12 cellular contexts compared by ENCODE assay signal in genomic region chr4:124061413-124061812, GRCh38.
DNase-seq lines count a peak whose midpoint lies in the region; ATAC-seq, FAIRE-seq and TF ChIP-seq lines count a peak whose summit lies in the region.
"Had no signal": no experiment of that assay in that cellular context is flagged by ENCODE, and none has a peak within 500 bp of the region (broad histone marks: within the 10 kb centered on the region; RNA-seq: fewer than 3 reads in every experiment).

No MANE protein-coding gene starts in this region.

- no peaks in the 10 kb centered on the region for H3K36me3 ChIP-seq in astrocyte (ENCODE audit: insufficient read depth, low read length)

- H3K4me3 ChIP-seq in astrocyte (ENCODE audit: insufficient read depth, low read depth, low read length) = no peak overlapping the region

- no peaks in the 10 kb centered on the region for H3K27me3 Mint-ChIP-seq in astrocyte (ENCODE audit: low read depth, unreplicated experiment)
- H3K27me3 Mint-ChIP-seq: activated naive CD8-positive, alpha-beta T cell treated with anti-CD3 and anti-CD28 coated beads, Interleukin-2, amount 50 U/mL, for 24 hours had no signal

- intact Hi-C loops in Right ventricle myocardium superior (cut with DNase I) = no loop called here

- no peak overlapping the region for H3K27ac Mint-ChIP-seq in astrocyte (ENCODE audit: unreplicated experiment)
- H3K27ac Mint-ChIP-seq: activated naive CD8-positive, alpha-beta T cell treated with anti-CD3 and anti-CD28 coated beads, Interleukin-2, amount 50 U/mL, for 24 hours had no signal

- no peaks in the 10 kb centered on the region for H3K27me3 ChIP-seq in astrocyte (ENCODE audit: insufficient read depth, low read length)

- no peaks in the 10 kb centered on the region for H3K79me2 ChIP-seq in astrocyte (ENCODE audit: insufficient read depth, low read length)

- TF ChIP-seq CTCF in D721Med (IDR thresholded peaks at IDR 0.05; ENCODE audit: insufficient read depth, missing control alignments) (no peak), astrocyte (IDR thresholded peaks at IDR 0.05; ENCODE audit: insufficient read depth, low read depth, low read length) (no peak)

- no peaks in the 10 kb centered on the region for H3K9me3 ChIP-seq in astrocyte (ENCODE audit: insufficient read depth, low read depth, low read length)

- peaks cover 6% of the 10 kb centered on the region for H3K4me1 ChIP-seq in astrocyte (ENCODE audit: insufficient read depth, low read length)

- ATAC-seq in Right ventricle myocardium superior (ENCODE audit: poor library complexity) = peak; percentile 66
- ATAC-seq in HG02678 (IDR thresholded peaks at IDR 0.05; ENCODE audit: unreplicated experiment) = no peak
- ATAC-seq: activated naive CD8-positive, alpha-beta T cell treated with anti-CD3 and anti-CD28 coated beads, Interleukin-2, amount 50 U/mL, for 24 hours had no signal

- peaks cover 2% of the 10 kb centered on the region for H3K9me3 Mint-ChIP-seq in astrocyte (ENCODE audit: unreplicated experiment)
- H3K9me3 Mint-ChIP-seq: activated naive CD8-positive, alpha-beta T cell treated with anti-CD3 and anti-CD28 coated beads, Interleukin-2, amount 50 U/mL, for 24 hours had no signal

- no peak overlapping the region for H3K27ac ChIP-seq in astrocyte (ENCODE audit: low read depth, low read length)
- H3K27ac ChIP-seq: C4-2B had no signal

- no peaks in the 10 kb centered on the region for H4K20me1 ChIP-seq in astrocyte (ENCODE audit: insufficient read depth, low read length)

- no peaks in the 10 kb centered on the region for H3K36me3 Mint-ChIP-seq in astrocyte (ENCODE audit: low read depth, unreplicated experiment)

- FAIRE-seq in D721Med (lab: Jason Lieb, UNC) = peak; percentile 25
- no peak for FAIRE-seq in astrocyte (lab: Jason Lieb, UNC)

- no peak overlapping the region for H3K4me2 ChIP-seq in astrocyte (ENCODE audit: low read length)

- no peak overlapping the region for H3K4me3 Mint-ChIP-seq in astrocyte (ENCODE audit: unreplicated experiment)
- H3K4me3 Mint-ChIP-seq: activated naive CD8-positive, alpha-beta T cell treated with anti-CD3 and anti-CD28 coated beads, Interleukin-2, amount 50 U/mL, for 24 hours had no signal

- peaks cover 10% of the 10 kb centered on the region for H3K4me1 Mint-ChIP-seq in astrocyte (ENCODE audit: low read depth, unreplicated experiment)
- H3K4me1 Mint-ChIP-seq: activated naive CD8-positive, alpha-beta T cell treated with anti-CD3 and anti-CD28 coated beads, Interleukin-2, amount 50 U/mL, for 24 hours had no signal

- H2AFZ ChIP-seq in astrocyte (ENCODE audit: low read depth, low read length) = no peak overlapping the region

- DNase-seq in D721Med (ENCODE audit: insufficient read length, low spot score) (peak; percentile 14), astrocyte (ENCODE audit: low read depth) (peak; percentile 86), Right ventricle myocardium superior (no peak), smooth muscle cell of the brain vasculature (ENCODE audit: low read depth, low spot score) (peak; percentile 49), NCI-H2171 (lab: John Stamatoyannopoulos, UW) (no peak), GF-D8 (lab: John Stamatoyannopoulos, UW) (no peak), ecto neural progenitor cell (ENCODE audit: low spot score) (no peak)
- DNase-seq: activated naive CD8-positive, alpha-beta T cell treated with anti-CD3 and anti-CD28 coated beads, Interleukin-2, amount 50 U/mL, for 24 hours; H7; MM.1S had no signal

- no peak overlapping the region for H3K9ac ChIP-seq in astrocyte (ENCODE audit: low read length)

Comparison
In these comparisons a context has a peak if more than half of its experiments do, and no peak if none do; other contexts are left out.
1. DNase-seq: peak in D721Med (single experiment), astrocyte (single experiment) and smooth muscle cell of the brain vasculature (single experiment); none in Right ventricle myocardium superior (single experiment), NCI-H2171 (single experiment), GF-D8 (single experiment) and ecto neural progenitor cell (single experiment).